10 cellular contexts compared by ENCODE assay signal in genomic region chr7:17275749-17276671, GRCh38. TPM values are rescaled to one million over a fixed set of nuclear protein-coding genes. Genes with fewer than 3 reads are reported as not detected.
DNase-seq lines count a peak whose midpoint lies in the region; ATAC-seq, FAIRE-seq and TF ChIP-seq lines count a peak whose summit lies in the region.
"Had no signal": no experiment of that assay in that cellular context is flagged by ENCODE, and none has a peak within 500 bp of the region (broad histone marks: within the 10 kb centered on the region; RNA-seq: fewer than 3 reads in every experiment).

No MANE protein-coding gene starts in this region.

- no peaks in the 10 kb centered on the region for H3K4me1 ChIP-seq in psoas muscle

- H3K4me3 ChIP-seq in psoas muscle (no peak overlapping the region), dorsolateral prefrontal cortex (no peak overlapping the region)
- H3K4me3 ChIP-seq: K562 had no signal

- H3K27me3 ChIP-seq in psoas muscle (ENCODE audit: insufficient read depth in 3 of 3, low read length in 2 of 3) (peaks cover 0 to 3% (median 0%) of the 10 kb centered on the region in 3 donors), dorsolateral prefrontal cortex (no peaks in the 10 kb centered on the region)

- H3K4me1 Mint-ChIP-seq in activated T-cell treated with anti-CD3 and anti-CD28 coated beads, Interleukin-2, amount 50 U/mL, for 4 hours (ENCODE audit: low read depth): peaks cover 19% of the 10 kb centered on the region

- ATAC-seq in psoas muscle: peak in 3 of 4 donors; percentile 32 to 56 (median 42)
- no peak for ATAC-seq in activated T-cell treated with anti-CD3 and anti-CD28 coated beads, Interleukin-2, amount 50 U/mL, for 4 hours
- no peak for ATAC-seq in HG02763 (IDR thresholded peaks at IDR 0.05; ENCODE audit: unreplicated experiment)
- ATAC-seq: K562 had no signal

- in situ Hi-C loops in Caki2 (cut with HindIII; ENCODE audit: low pct_unique_long_range_greater_than_20kb, low sequenced_read_pairs): no loop called here

- no peaks in the 10 kb centered on the region for H3K36me3 ChIP-seq in psoas muscle (ENCODE audit: insufficient read depth in 1 of 2, low read depth in 1 of 2)

- H3K9me3 ChIP-seq in psoas muscle: no peaks in the 10 kb centered on the region

- TF ChIP-seq CTCF in psoas muscle (IDR thresholded peaks at IDR 0.05): no peak
- no peak for TF ChIP-seq CTCF in dorsolateral prefrontal cortex (IDR thresholded peaks at IDR 0.05 in 54 of 56, conservative IDR thresholded peaks at IDR 0.05 in 2 of 56; ENCODE audit: low read depth in 1 of 56, partially characterized antibody in 56 of 56)

- intact Hi-C loops in psoas muscle (cut with DNase I): no loop called here
- intact Hi-C loops in dorsolateral prefrontal cortex (cut with DNase I): no loop called here

- H3K36me3 Mint-ChIP-seq in activated T-cell treated with anti-CD3 and anti-CD28 coated beads, Interleukin-2, amount 50 U/mL, for 4 hours (ENCODE audit: insufficient read depth): peaks cover 6% of the 10 kb centered on the region

- FAIRE-seq in RCC 7860 (lab: Jason Lieb, UNC): peak; percentile 84
- FAIRE-seq: K562 had no signal

- H3K9me3 Mint-ChIP-seq in activated T-cell treated with anti-CD3 and anti-CD28 coated beads, Interleukin-2, amount 50 U/mL, for 4 hours: peaks cover 6% of the 10 kb centered on the region

- WGBS in psoas muscle, 3 donors: 28 to 41% (median 35%) methylated on average over 4 of the region's 4 CpGs

- DNase-seq in Caki2 (ENCODE audit: low read depth) (peak; percentile 18), RCC 7860 (ENCODE audit: low spot score) (peak; percentile 90), fibroblast of peridontal ligament (ENCODE audit: extremely low read depth) (peak; percentile 98), psoas muscle (no peak), dorsolateral prefrontal cortex (no peak), SW480 (ENCODE audit: low spot score) (no peak)
- DNase-seq in activated T-cell treated with anti-CD3 and anti-CD28 coated beads, Interleukin-2, amount 50 U/mL, for 4 hours: no peak
- DNase-seq: SHP77 had no signal

- H3K27ac ChIP-seq in psoas muscle (no peak overlapping the region), dorsolateral prefrontal cortex (no peak overlapping the region)

- H3K27me3 Mint-ChIP-seq in activated T-cell treated with anti-CD3 and anti-CD28 coated beads, Interleukin-2, amount 50 U/mL, for 4 hours (ENCODE audit: low read depth): no peaks in the 10 kb centered on the region

- no peak overlapping the region for H3K4me3 Mint-ChIP-seq in activated T-cell treated with anti-CD3 and anti-CD28 coated beads, Interleukin-2, amount 50 U/mL, for 4 hours

RNA-seq across cellular contexts. Expression of gene AHR, which starts 22.4 kb away (rescaled TPM):
- 27.5 and 36.1 TPM in 2 replicates for total RNA-seq in Caki2 (2014; rRNA removed; shearing (Covaris generic); ENCODE audit: low replicate concordance)
- total RNA-seq in psoas muscle (1 to 10 TPM; 3.8 to 9.2 (median 6.9) TPM), dorsolateral prefrontal cortex (10 to 100 TPM in 119 of 120 experiments, 1 to 10 TPM in 1; 7.8 to 51.4 (median 18.7) TPM)
- polyA plus RNA-seq in psoas muscle: 1 to 10 TPM; 1.4 to 2.1 (median 1.5) TPM
- total RNA-seq in activated T-cell treated with anti-CD3 and anti-CD28 coated beads, Interleukin-2, amount 50 U/mL, for 4 hours: 10 to 100 TPM; 41.9 to 60.0 (median 46.6) TPM
- polyA plus RNA-seq: K562 had no signal

Comparison
In these comparisons a context has a peak if more than half of its experiments do, and no peak if none do; other contexts are left out.
1. DNase-seq: peak in Caki2 (single experiment), RCC 7860 (single experiment) and fibroblast of peridontal ligament (single experiment); none in psoas muscle (0 of 2), activated T-cell treated with anti-CD3 and anti-CD28 coated beads, Interleukin-2, amount 50 U/mL, for 4 hours (single experiment), dorsolateral prefrontal cortex (0 of 10) and SW480 (single experiment).
2. ATAC-seq: peak in psoas muscle (3 of 4); none in activated T-cell treated with anti-CD3 and anti-CD28 coated beads, Interleukin-2, amount 50 U/mL, for 4 hours (0 of 2) and HG02763 (single experiment).